Comparison of ENCODE assay signal across 26 cellular contexts in genomic region chr10:67079126-67079525, GRCh38.
A peak's percentile ranks its signal among the peaks of the same experiment; 100 is the strongest.
DNase-seq lines count a peak whose midpoint lies in the region; ATAC-seq and TF ChIP-seq lines count a peak whose summit lies in the region.
"Had no signal": no experiment of that assay in that cellular context is flagged by ENCODE, and none has a peak within 500 bp of the region (broad histone marks: within the 10 kb centered on the region; RNA-seq: fewer than 3 reads in every experiment).

No MANE protein-coding gene starts in this region.

- no peak for ATAC-seq in GM18505 (IDR thresholded peaks at IDR 0.05; ENCODE audit: unreplicated experiment)
- ATAC-seq: activated CD8-positive, alpha-beta T cell treated with anti-CD3 and anti-CD28 coated beads, Interleukin-2, amount 10 ng/mL, durations not matched to agents 7 days and 5 days; activated naive CD4-positive, alpha-beta T cell treated with anti-CD3 and anti-CD28 coated beads, Interleukin-2, amount 50 U/mL, for 72 hours; activated T-cell treated with anti-CD3 and anti-CD28 coated beads, Interleukin-2, amount 50 U/mL, for 72 hours; natural killer cell; T-helper 17 cell had no signal

- peaks cover 31% of the 10 kb centered on the region for H3K4me1 Mint-ChIP-seq in mesothelial cell of epicardium
- H3K4me1 Mint-ChIP-seq: B cell, natural killer cell, T-helper 17 cell had no signal

- peak overlapping the region; percentile 70 for H3K27ac Mint-ChIP-seq in mesothelial cell of epicardium
- H3K27ac Mint-ChIP-seq: activated CD8-positive, alpha-beta T cell treated with anti-CD3 and anti-CD28 coated beads, Interleukin-2, amount 10 ng/mL, durations not matched to agents 7 days and 5 days; activated naive CD4-positive, alpha-beta T cell treated with anti-CD3 and anti-CD28 coated beads, Interleukin-2, amount 50 U/mL, for 72 hours; activated T-cell treated with anti-CD3 and anti-CD28 coated beads, Interleukin-2, amount 50 U/mL, for 72 hours; B cell; natural killer cell; T-helper 17 cell had no signal

- H3K27me3 ChIP-seq in osteoblast (ENCODE audit: insufficient read depth, low read length), result no peaks in the 10 kb centered on the region
- H3K27me3 ChIP-seq: esophagus squamous epithelium had no signal

- H4K20me1 ChIP-seq in osteoblast (ENCODE audit: insufficient read depth, low read length), result no peaks in the 10 kb centered on the region

- H3K27me3 Mint-ChIP-seq in mesothelial cell of epicardium (ENCODE audit: low read depth), result no peaks in the 10 kb centered on the region
- H3K27me3 Mint-ChIP-seq: B cell, T-helper 17 cell had no signal

- no peak for TF ChIP-seq POLR2A in GM18505 (IDR thresholded peaks at IDR 0.05; ENCODE audit: borderline replicate concordance, extremely low read depth, insufficient read depth, insufficient read length)

- H3K27ac ChIP-seq in RWPE1, result no peak overlapping the region
- H3K27ac ChIP-seq in osteoblast (ENCODE audit: low read depth, low read length), result no peak overlapping the region
- H3K27ac ChIP-seq: 22Rv1, esophagus squamous epithelium, HL-60, skin epidermis had no signal

- no peaks in the 10 kb centered on the region for H3K36me3 ChIP-seq in osteoblast (ENCODE audit: insufficient read depth, low read length)
- H3K36me3 ChIP-seq: esophagus squamous epithelium, HAP-1 had no signal

- no peak overlapping the region for H3K4me2 ChIP-seq in osteoblast (ENCODE audit: insufficient read depth, low read length)

- TF ChIP-seq CTCF in cardiac fibroblast (IDR thresholded peaks at IDR 0.05; ENCODE audit: low read depth, low read length) (no peak), mesothelial cell of epicardium (IDR thresholded peaks at IDR 0.05; ENCODE audit: unreplicated experiment) (no peak), RWPE1 (conservative IDR thresholded peaks at IDR 0.05; ENCODE audit: low read depth) (no peak), osteoblast (IDR thresholded peaks at IDR 0.05; ENCODE audit: extremely low read depth, low read depth, low read length) (no peak)

- H2AFZ ChIP-seq in osteoblast (ENCODE audit: low read length), result no peak overlapping the region

- H3K36me3 Mint-ChIP-seq in mesothelial cell of epicardium, result no peaks in the 10 kb centered on the region
- H3K36me3 Mint-ChIP-seq: activated naive CD4-positive, alpha-beta T cell treated with anti-CD3 and anti-CD28 coated beads, Interleukin-2, amount 50 U/mL, for 72 hours; natural killer cell had no signal

- H3K9me3 ChIP-seq in osteoblast (ENCODE audit: low read depth, low read length), result peaks cover 2% of the 10 kb centered on the region
- H3K9me3 ChIP-seq: esophagus squamous epithelium, HAP-1 had no signal

- POLR2A ChIA-PET in RWPE1 (lab: Yijun Ruan, JAX; ENCODE audit: low non-redundant PET), result no interaction called here

- no peak overlapping the region for H3K4me3 Mint-ChIP-seq in mesothelial cell of epicardium
- H3K4me3 Mint-ChIP-seq: activated CD8-positive, alpha-beta T cell treated with anti-CD3 and anti-CD28 coated beads, Interleukin-2, amount 10 ng/mL, durations not matched to agents 7 days and 5 days; activated T-cell treated with anti-CD3 and anti-CD28 coated beads, Interleukin-2, amount 50 U/mL, for 72 hours; B cell; natural killer cell; T-helper 17 cell had no signal

- H3K4me3 ChIP-seq in cardiac fibroblast (replicated peaks in 1 of 2; ENCODE audit: low read depth in 2 of 2, low read length in 2 of 2) (no peak overlapping the region), osteoblast (ENCODE audit: insufficient read depth, low read length) (no peak overlapping the region)
- H3K4me3 ChIP-seq: esophagus squamous epithelium, HAP-1, skin epidermis had no signal

- DNase-seq in DMS 273 (lab: John Stamatoyannopoulos, UW; ENCODE audit: unreplicated experiment) (peak; percentile 27), DMS 273 treated with DMSO at 0.1 percent for 48 hours (lab: John Stamatoyannopoulos, UW) (no peak), OCI-M1 (lab: John Stamatoyannopoulos, UW) (peak; percentile 95), cardiac fibroblast (ENCODE audit: low read depth in 2 of 2) (peak; percentile 1 to 14), mesothelial cell of epicardium (ENCODE audit: low spot score in 2 of 2, unreplicated experiment in 2 of 2) (peak in 1 of 2 experiments; percentile 32), RWPE1 (ENCODE audit: low spot score) (no peak), osteoblast (ENCODE audit: insufficient read length, low spot score, missing footprints) (no peak)
- DNase-seq: activated CD4-positive, CD25-positive, alpha-beta regulatory T cell; activated CD8-positive, alpha-beta T cell treated with anti-CD3 and anti-CD28 coated beads, Interleukin-2, amount 10 ng/mL, durations not matched to agents 7 days and 5 days; activated T-cell treated with anti-CD3 and anti-CD28 coated beads, Interleukin-2, amount 50 U/mL, for 72 hours; effector CD8-positive, alpha-beta T cell; esophagus squamous epithelium; GDM1; mesenchymal stem cell; natural killer cell; NCI-H2081; NK-92 treated with Interleukin-12 subunit alpha and Interleukin-12 subunit beta, amount 100 ng/mL, for 24 hours; stimulated activated CD4-positive, alpha-beta T cell treated with anti-CD3 and anti-CD28 coated beads, Interleukin-2, amount 100 ng/mL, for 48 hours; T-helper 17 cell had no signal

- no peaks in the 10 kb centered on the region for H3K9me3 Mint-ChIP-seq in mesothelial cell of epicardium

- no peaks in the 10 kb centered on the region for H3K4me1 ChIP-seq in osteoblast (ENCODE audit: insufficient read depth, low read length)
- H3K4me1 ChIP-seq: esophagus squamous epithelium, HAP-1 had no signal

- CTCF ChIA-PET in RWPE1 (lab: Yijun Ruan, JAX), result no interaction called here

- H3K79me2 ChIP-seq in osteoblast (ENCODE audit: insufficient read depth, low read length), result no peaks in the 10 kb centered on the region

Comparison
In these comparisons a context has a peak if more than half of its experiments do, and no peak if none do; other contexts are left out.
1. DNase-seq: peak in DMS 273 (single experiment), OCI-M1 (single experiment) and cardiac fibroblast (2 of 2); none in DMS 273 treated with DMSO at 0.1 percent for 48 hours (single experiment), RWPE1 (single experiment) and osteoblast (single experiment).